ENCODE assay signal across 23 cellular contexts in the genomic region with DNA sequence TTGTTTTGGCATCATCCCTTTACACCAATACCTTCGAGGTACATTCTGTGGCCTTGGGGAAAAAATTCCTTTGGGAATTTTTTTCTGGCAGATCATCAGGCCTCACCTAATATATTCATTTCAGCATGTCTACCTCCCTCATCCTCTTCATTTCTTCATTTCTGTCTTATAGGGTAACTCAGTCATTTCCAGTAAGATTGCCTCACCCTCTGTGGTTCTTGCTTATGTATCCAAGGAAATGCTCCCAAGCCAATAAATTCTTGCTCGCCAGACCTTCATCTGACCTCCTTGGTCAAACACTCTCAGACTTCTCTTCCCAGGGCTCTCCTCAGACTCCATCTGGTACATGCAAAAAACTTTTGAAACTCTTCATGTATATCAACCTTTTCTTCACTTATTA.
DNase-seq lines count a peak whose midpoint lies in the region; TF ChIP-seq lines count a peak whose summit lies in the region.
"Had no signal": no experiment of that assay in that cellular context is flagged by ENCODE, and none has a peak within 500 bp of the region (broad histone marks: within the 10 kb centered on the region; RNA-seq: fewer than 3 reads in every experiment).

No MANE protein-coding gene starts in this region.

- TF ChIP-seq CTCF in AG04450 (IDR thresholded peaks at IDR 0.05; ENCODE audit: low read depth, low read length) (no peak), HFF-Myc (IDR thresholded peaks at IDR 0.05; ENCODE audit: low read depth, low read length, missing control alignments) (no peak), brain microvascular endothelial cell (IDR thresholded peaks at IDR 0.05; ENCODE audit: low read depth, low read length, missing control alignments) (no peak), esophagus squamous epithelium (IDR thresholded peaks at IDR 0.05) (no peak), coronary artery (IDR thresholded peaks at IDR 0.05) (no peak)

- H3K9me3 ChIP-seq in AG04450 (ENCODE audit: control insufficient read depth, insufficient read depth, low read length) (no peaks in the 10 kb centered on the region; the same call in 1 of the 2 replicates), esophagus squamous epithelium (no peaks in the 10 kb centered on the region)
- H3K9me3 ChIP-seq: SJSA1, upper lobe of left lung had no signal

- in situ Hi-C loops in brain microvascular endothelial cell (cut with HindIII; ENCODE audit: low pct_ligation_motif_present, low sequenced_read_pairs) = no loop called here

- H3K27ac ChIP-seq in AG04450 (ENCODE audit: low read depth, low read length) = peak overlapping the region; percentile 85
- H3K27ac ChIP-seq in brain microvascular endothelial cell = peak overlapping the region; percentile 69
- H3K27ac ChIP-seq in esophagus squamous epithelium = no peak overlapping the region
- no peak overlapping the region for H3K27ac ChIP-seq in coronary artery
- H3K27ac ChIP-seq: hepatocyte, SJSA1, upper lobe of left lung had no signal

- DNase-seq in AG04450 (ENCODE audit: low read depth, low spot score) (peak; percentile 66), HFF-Myc (ENCODE audit: extremely low read depth, low read depth) (peak; percentile 46), brain microvascular endothelial cell (peak; percentile 77), kidney tubule cell (ENCODE audit: low spot score) (peak; percentile 76), esophagus squamous epithelium (lab: John Stamatoyannopoulos, UW) (no peak), HPDE6-E6E7 (ENCODE audit: extremely low spot score) (no peak), SW 1271 (lab: John Stamatoyannopoulos, UW) (no peak), coronary artery (ENCODE audit: low spot score) (no peak)
- DNase-seq: ACHN; activated CD4-positive, alpha-beta T cell treated with anti-CD3 and anti-CD28 coated beads for 36 hours; activated effector memory CD4-positive, alpha-beta T cell treated with anti-CD3 and anti-CD28 coated beads, Interleukin-2, amount 50 U/mL, for 16 hours; amygdala; Calu3; cortex of kidney; GDM1; kidney glomerular epithelial cell; midbrain; NCI-H526; stimulated activated naive CD4-positive, alpha-beta T cell treated with Interleukin-2 at 50 U/mL for 16 hours; T-helper 9 cell; upper lobe of left lung had no signal

- TF ChIP-seq POLR2A in esophagus squamous epithelium (IDR thresholded peaks at IDR 0.05) = no peak

- CTCF ChIA-PET in AG04450 (lab: Charles Lee) = interaction anchor here (1.1 kb wide), 1 partner anchor 9 kb away, joined by 3 read pairs; no protein-coding TSS in a partner anchor

- 66 to 73% methylated on average over 2 of the region's 2 CpGs for WGBS in esophagus squamous epithelium, 2 donors

- POLR2A ChIA-PET in AG04450 (lab: Yijun Ruan, JAX) = no interaction called here

- no peaks in the 10 kb centered on the region for H3K4me1 ChIP-seq in esophagus squamous epithelium
- H3K4me1 ChIP-seq: upper lobe of left lung had no signal

- H3K4me3 ChIP-seq in AG04450 (ENCODE audit: low read depth, low read length) (no peak overlapping the region), HFF-Myc (replicated peaks; ENCODE audit: low read depth, low read length) (no peak overlapping the region), brain microvascular endothelial cell (ENCODE audit: low read depth, low read length) (no peak overlapping the region), esophagus squamous epithelium (no peak overlapping the region), coronary artery (no peak overlapping the region)
- H3K4me3 ChIP-seq: hepatocyte, SJSA1, upper lobe of left lung had no signal

- H3K27me3 ChIP-seq in AG04450 (ENCODE audit: control insufficient read depth, insufficient read depth, low read length) (no peaks in the 10 kb centered on the region), brain microvascular endothelial cell (replicated peaks) (no peaks in the 10 kb centered on the region), esophagus squamous epithelium (no peaks in the 10 kb centered on the region)
- H3K27me3 ChIP-seq: hepatocyte, SJSA1, upper lobe of left lung had no signal

- intact Hi-C loops in esophagus squamous epithelium (cut with DNase I) = no loop called here

- no peaks in the 10 kb centered on the region for H3K36me3 ChIP-seq in brain microvascular endothelial cell (replicated peaks)
- no peaks in the 10 kb centered on the region for H3K36me3 ChIP-seq in esophagus squamous epithelium
- H3K36me3 ChIP-seq: SJSA1, upper lobe of left lung had no signal

Comparison
In these comparisons a context has a peak if more than half of its experiments do, and no peak if none do; other contexts are left out.
1. DNase-seq: peak in AG04450 (single experiment), HFF-Myc (single experiment), brain microvascular endothelial cell (single experiment) and kidney tubule cell (single experiment); none in esophagus squamous epithelium (single experiment), HPDE6-E6E7 (single experiment), SW 1271 (0 of 2) and coronary artery (single experiment).
2. H3K27ac ChIP-seq: peak in AG04450 (single experiment) and brain microvascular endothelial cell (single experiment); none in esophagus squamous epithelium (0 of 4) and coronary artery (0 of 2).